Comparison of ENCODE assay signal across 9 cellular contexts in genomic region chr10:97234403-97234802, GRCh38. TPM values are rescaled to one million over a fixed set of nuclear protein-coding genes. Genes with fewer than 3 reads are reported as not detected.
A peak's percentile ranks its signal among the peaks of the same experiment; 100 is the strongest.
DNase-seq lines count a peak whose midpoint lies in the region; ATAC-seq, FAIRE-seq and TF ChIP-seq lines count a peak whose summit lies in the region.
"Had no signal": no experiment of that assay in that cellular context is flagged by ENCODE, and none has a peak within 500 bp of the region (broad histone marks: within the 10 kb centered on the region; RNA-seq: fewer than 3 reads in every experiment).

No MANE protein-coding gene starts in this region.

- no peaks in the 10 kb centered on the region for H3K9me1 ChIP-seq in keratinocyte (ENCODE audit: control insufficient read depth, extremely low read depth, insufficient read depth, low read length)

- peaks cover 7% of the 10 kb centered on the region for H3K4me1 Mint-ChIP-seq in activated CD8-positive, alpha-beta T cell treated with anti-CD3 and anti-CD28 coated beads for 36 hours (ENCODE audit: low read depth)

- H2AFZ ChIP-seq in keratinocyte (ENCODE audit: control insufficient read depth, low read length), result no peak overlapping the region

- H3K27ac Mint-ChIP-seq in activated CD8-positive, alpha-beta T cell treated with anti-CD3 and anti-CD28 coated beads for 36 hours, result no peak overlapping the region

- dilution Hi-C loops in keratinocyte (cut with MboI; ENCODE audit: extremely low pct_ligation_motif_present, low sequenced_read_pairs), result no loop called here

- H4K20me1 ChIP-seq in keratinocyte (ENCODE audit: control insufficient read depth, extremely low read depth, insufficient read depth, low read length), result no peaks in the 10 kb centered on the region

- intact Hi-C loops in activated CD8-positive, alpha-beta T cell treated with anti-CD3 and anti-CD28 coated beads for 36 hours (cut with micrococcal nuclease), result no loop called here

- H3K9ac ChIP-seq in keratinocyte (ENCODE audit: control insufficient read depth, extremely low read depth, insufficient read depth, low read length), result no peak overlapping the region
- H3K9ac ChIP-seq: BLaER1 treated with 17β-estradiol and CSF1 and Interleukin-3, amounts not matched to agents 10 nM and 100 nM had no signal

- peak; percentile 10 for DNase-seq in NCI-H1105 treated with DMSO at 0.1 percent for 48 hours (lab: John Stamatoyannopoulos, UW)
- DNase-seq in NCI-H1105 (lab: John Stamatoyannopoulos, UW), result no peak
- peak; percentile 51 for DNase-seq in NCI-H146 (lab: John Stamatoyannopoulos, UW)
- no peak for DNase-seq in activated CD8-positive, alpha-beta T cell treated with anti-CD3 and anti-CD28 coated beads for 36 hours
- DNase-seq in keratinocyte (ENCODE audit: low read depth, low spot score), result no peak
- DNase-seq in C1 segment of cervical spinal cord (lab: John Stamatoyannopoulos, UW), result no peak

- no peaks in the 10 kb centered on the region for H3K9me3 ChIP-seq in keratinocyte (ENCODE audit: control insufficient read depth, low read depth, low read length)
- H3K9me3 ChIP-seq: BLaER1 treated with 17β-estradiol and CSF1 and Interleukin-3, amounts not matched to agents 10 nM and 100 nM had no signal

- H3K4me2 ChIP-seq in keratinocyte (ENCODE audit: control insufficient read depth, extremely low read depth, insufficient read depth, low read depth, low read length), result no peak overlapping the region
- H3K4me2 ChIP-seq: BLaER1 treated with 17β-estradiol and CSF1 and Interleukin-3, amounts not matched to agents 10 nM and 100 nM had no signal

- CTCF ChIA-PET in activated CD8-positive, alpha-beta T cell treated with anti-CD3 and anti-CD28 coated beads for 36 hours (lab: Charles Lee), result interaction anchor here (0.7 to 9.6 kb wide), 21 partner anchors 9 to 209 kb away, joined by 3 to 93 read pairs (median 5); partner anchors contain the start of gene ARHGAP19

- H3K36me3 Mint-ChIP-seq in activated CD8-positive, alpha-beta T cell treated with anti-CD3 and anti-CD28 coated beads for 36 hours (ENCODE audit: low read depth), result peaks cover 19% of the 10 kb centered on the region

- H3K9me3 Mint-ChIP-seq in activated CD8-positive, alpha-beta T cell treated with anti-CD3 and anti-CD28 coated beads for 36 hours, result no peaks in the 10 kb centered on the region

- H3K36me3 ChIP-seq in keratinocyte (ENCODE audit: control insufficient read depth in 2 of 2, extremely low read depth in 1 of 2, insufficient read depth in 2 of 2, low read length in 2 of 2), result no peaks in the 10 kb centered on the region

- no peak overlapping the region for H3K4me3 Mint-ChIP-seq in activated CD8-positive, alpha-beta T cell treated with anti-CD3 and anti-CD28 coated beads for 36 hours

- peak; percentile 53 for ATAC-seq in activated CD8-positive, alpha-beta T cell treated with anti-CD3 and anti-CD28 coated beads for 36 hours
- ATAC-seq in HG03097 (IDR thresholded peaks at IDR 0.05; ENCODE audit: low FRiP score, unreplicated experiment) (no peak), HG02970 (IDR thresholded peaks at IDR 0.05; ENCODE audit: low FRiP score, unreplicated experiment) (no peak)

- no peak overlapping the region for H3K4me3 ChIP-seq in keratinocyte (ENCODE audit: control insufficient read depth in 2 of 3, extremely low read depth in 1 of 3, insufficient read depth in 2 of 3, low read depth in 1 of 3, low read length in 3 of 3)
- H3K4me3 ChIP-seq: BLaER1 treated with 17β-estradiol and CSF1 and Interleukin-3, amounts not matched to agents 10 nM and 100 nM had no signal

- FAIRE-seq in keratinocyte (lab: Jason Lieb, UNC), result peak; percentile 34

- no peaks in the 10 kb centered on the region for H3K79me2 ChIP-seq in keratinocyte (ENCODE audit: control insufficient read depth, insufficient read depth, low read length)

- peak; percentile 74 for TF ChIP-seq CTCF in activated CD8-positive, alpha-beta T cell treated with anti-CD3 and anti-CD28 coated beads for 36 hours (IDR thresholded peaks at IDR 0.05)
- peak in 2 of 3 experiments; percentile 22 to 53 for TF ChIP-seq CTCF in keratinocyte (optimal IDR thresholded peaks at IDR 0.05 in 1 of 3, IDR thresholded peaks at IDR 0.05 in 1 of 3, conservative IDR thresholded peaks at IDR 0.05 in 1 of 3; ENCODE audit: extremely low read depth in 1 of 3, insufficient read depth in 2 of 3, low read length in 3 of 3)

- POLR2A ChIA-PET in activated CD8-positive, alpha-beta T cell treated with anti-CD3 and anti-CD28 coated beads for 36 hours (lab: Charles Lee), result no interaction called here

- no peaks in the 10 kb centered on the region for H3K4me1 ChIP-seq in keratinocyte (ENCODE audit: control insufficient read depth, extremely low read depth, insufficient read depth, low read length)

- H3K27me3 ChIP-seq in keratinocyte (ENCODE audit: control insufficient read depth, extremely low read depth, insufficient read depth, low read length), result no peaks in the 10 kb centered on the region
- H3K27me3 ChIP-seq: BLaER1 treated with 17β-estradiol and CSF1 and Interleukin-3, amounts not matched to agents 10 nM and 100 nM had no signal

- no peaks in the 10 kb centered on the region for H3K27me3 Mint-ChIP-seq in activated CD8-positive, alpha-beta T cell treated with anti-CD3 and anti-CD28 coated beads for 36 hours

- H3K27ac ChIP-seq in keratinocyte (ENCODE audit: control insufficient read depth, insufficient read depth, low read length), result no peak overlapping the region
- H3K27ac ChIP-seq: BLaER1 treated with 17β-estradiol and CSF1 and Interleukin-3, amounts not matched to agents 10 nM and 100 nM had no signal

RNA-seq across cellular contexts. Expression of gene SLIT1, which starts 48.6 kb away (rescaled TPM):
- 1 to 10 TPM in 1 of 2 experiments, under 1 TPM in 1; 0.34 to 1.2 TPM for total RNA-seq in activated CD8-positive, alpha-beta T cell treated with anti-CD3 and anti-CD28 coated beads for 36 hours
- 0.01 TPM in 1 of 3 replicates, not detected in the others for polyA plus RNA-seq in keratinocyte
- not detected for polyA plus RNA-seq in keratinocyte (2011; ENCODE audit: low read depth)
- polyA plus RNA-seq in keratinocyte (2011; cell fraction: cytosol; rRNA removed), result not detected in 2 replicates
- polyA plus RNA-seq in keratinocyte (2011; cell fraction: nucleus; rRNA removed), result 0.01 and 0.06 TPM in 2 replicates
- polyA plus RNA-seq in keratinocyte (2012; ENCODE audit: low replicate concordance), result 0.03 TPM in 1 of 2 replicates, not detected in the other
- not detected in 3 replicates for polyA minus RNA-seq in keratinocyte
- polyA minus RNA-seq in keratinocyte (2011; cell fraction: cytosol; rRNA and poly(A)+ RNA removed), result not detected
- polyA minus RNA-seq in keratinocyte (2011; cell fraction: nucleus; rRNA and poly(A)+ RNA removed), result not detected in 2 replicates

RNA-seq across cellular contexts. Expression of gene ARHGAP19, which starts 58.0 kb away (rescaled TPM):
- 10 to 100 TPM; 42.3 to 53.2 TPM for total RNA-seq in activated CD8-positive, alpha-beta T cell treated with anti-CD3 and anti-CD28 coated beads for 36 hours
- 2.9 to 7.5 TPM (median 5.0 TPM) in 3 replicates for polyA plus RNA-seq in keratinocyte
- polyA plus RNA-seq in keratinocyte (2011; ENCODE audit: low read depth), result 0.75 TPM
- 1.8 and 3.3 TPM in 2 replicates for polyA plus RNA-seq in keratinocyte (2011; cell fraction: cytosol; rRNA removed)
- polyA plus RNA-seq in keratinocyte (2011; cell fraction: nucleus; rRNA removed), result 3.9 and 4.6 TPM in 2 replicates
- 1.7 and 4.2 TPM in 2 replicates for polyA plus RNA-seq in keratinocyte (2012; ENCODE audit: low replicate concordance)
- polyA minus RNA-seq in keratinocyte, result 0.98 to 7.6 TPM (median 5.3 TPM) in 3 replicates
- 1.5 TPM for polyA minus RNA-seq in keratinocyte (2011; cell fraction: cytosol; rRNA and poly(A)+ RNA removed)
- polyA minus RNA-seq in keratinocyte (2011; cell fraction: nucleus; rRNA and poly(A)+ RNA removed), result 1.7 and 3.5 TPM in 2 replicates

Comparison
In these comparisons a context has a peak if more than half of its experiments do, and no peak if none do; other contexts are left out.
1. DNase-seq: peak in NCI-H1105 treated with DMSO at 0.1 percent for 48 hours (single experiment) and NCI-H146 (single experiment); none in NCI-H1105 (single experiment), activated CD8-positive, alpha-beta T cell treated with anti-CD3 and anti-CD28 coated beads for 36 hours (single experiment), keratinocyte (single experiment) and C1 segment of cervical spinal cord (0 of 14).